ENCODE assay signal across 12 cellular contexts in genomic region chr2:132911726-132912724, GRCh38.
DNase-seq lines count a peak whose midpoint lies in the region; ATAC-seq and TF ChIP-seq lines count a peak whose summit lies in the region.
"Had no signal": no experiment of that assay in that cellular context is flagged by ENCODE, and none has a peak within 500 bp of the region (broad histone marks: within the 10 kb centered on the region; RNA-seq: fewer than 3 reads in every experiment).

No MANE protein-coding gene starts in this region.

- no peaks in the 10 kb centered on the region for H3K79me2 ChIP-seq in Karpas-422 (ENCODE audit: low read length)

- H3K27ac ChIP-seq in Karpas-422 (ENCODE audit: low read length) (no peak overlapping the region), endodermal cell (ENCODE audit: low read depth, low read length) (peak overlapping the region; percentile 54), mesodermal cell (ENCODE audit: low read depth, low read length, severe bottlenecking) (peak overlapping the region; percentile 36)
- H3K27ac ChIP-seq: heart right ventricle had no signal

- no peaks in the 10 kb centered on the region for H4K20me1 ChIP-seq in Karpas-422 (ENCODE audit: insufficient read depth, low read depth, low read length)

- ATAC-seq in HG03039 (IDR thresholded peaks at IDR 0.05; ENCODE audit: unreplicated experiment) = no peak
- ATAC-seq in GM18502 (IDR thresholded peaks at IDR 0.05; ENCODE audit: poor library complexity, unreplicated experiment) = no peak
- ATAC-seq: Panc1 had no signal

- 80 to 92% methylated on average over 5 to 8 of the region's 8 CpGs for WGBS in endodermal cell (ENCODE audit: insufficient coverage in 1 of 2, insufficient read length in 1 of 2), 2 experiments
- 65 to 72% methylated on average over 3 of the region's 8 CpGs for WGBS in mesodermal cell (ENCODE audit: insufficient coverage in 2 of 2), 2 experiments

- POLR2A ChIA-PET in activated CD4-positive, alpha-beta memory T cell treated with anti-CD3 and anti-CD28 coated beads, Interleukin-2, amount 10 ng/mL, durations not matched to agents 7 days and 5 days (lab: Charles Lee) = no interaction called here

- H3K27me3 Mint-ChIP-seq in endodermal cell (ENCODE audit: insufficient read depth) = no peaks in the 10 kb centered on the region
- H3K27me3 Mint-ChIP-seq in activated CD4-positive, alpha-beta memory T cell treated with anti-CD3 and anti-CD28 coated beads, Interleukin-2, amount 10 ng/mL, durations not matched to agents 7 days and 5 days = no peaks in the 10 kb centered on the region
- H3K27me3 Mint-ChIP-seq in activated T-cell treated with anti-CD3 and anti-CD28 coated beads, Interleukin-2, amount 50 U/mL, for 24 hours = no peaks in the 10 kb centered on the region
- H3K27me3 Mint-ChIP-seq: dendritic cell treated with granulocyte-macrophage colony-stimulating factor and Interleukin-4, amounts not matched to agents 40 ng/mL and 50 ng/mL, for 4 days had no signal

- H3K4me1 Mint-ChIP-seq in endodermal cell = no peaks in the 10 kb centered on the region
- no peaks in the 10 kb centered on the region for H3K4me1 Mint-ChIP-seq in activated CD4-positive, alpha-beta memory T cell treated with anti-CD3 and anti-CD28 coated beads, Interleukin-2, amount 10 ng/mL, durations not matched to agents 7 days and 5 days
- no peaks in the 10 kb centered on the region for H3K4me1 Mint-ChIP-seq in activated T-cell treated with anti-CD3 and anti-CD28 coated beads, Interleukin-2, amount 50 U/mL, for 24 hours (ENCODE audit: low read depth)

- no peak overlapping the region for H3K9ac ChIP-seq in Karpas-422 (ENCODE audit: low read length)
- H3K9ac ChIP-seq in endodermal cell (ENCODE audit: extremely low read depth, low read length, poor library complexity, severe bottlenecking) = no peak overlapping the region

- no peaks in the 10 kb centered on the region for H3K36me3 Mint-ChIP-seq in endodermal cell (ENCODE audit: low read depth)
- no peaks in the 10 kb centered on the region for H3K36me3 Mint-ChIP-seq in activated CD4-positive, alpha-beta memory T cell treated with anti-CD3 and anti-CD28 coated beads, Interleukin-2, amount 10 ng/mL, durations not matched to agents 7 days and 5 days (ENCODE audit: low read depth)
- no peaks in the 10 kb centered on the region for H3K36me3 Mint-ChIP-seq in activated T-cell treated with anti-CD3 and anti-CD28 coated beads, Interleukin-2, amount 50 U/mL, for 24 hours (ENCODE audit: low read depth)

- peak; percentile 74 for TF ChIP-seq CTCF in endodermal cell (conservative IDR thresholded peaks at IDR 0.05)

- peaks cover 2% of the 10 kb centered on the region; the same call in 1 of the 2 replicates for H3K27me3 ChIP-seq in Karpas-422 (ENCODE audit: low read length)
- no peaks in the 10 kb centered on the region for H3K27me3 ChIP-seq in endodermal cell (ENCODE audit: control insufficient read depth, insufficient read depth, low read length, poor library complexity, severe bottlenecking)
- H3K27me3 ChIP-seq: heart right ventricle had no signal

- CTCF ChIA-PET in activated CD4-positive, alpha-beta memory T cell treated with anti-CD3 and anti-CD28 coated beads, Interleukin-2, amount 10 ng/mL, durations not matched to agents 7 days and 5 days (lab: Charles Lee) = no interaction called here

- H3K4me3 Mint-ChIP-seq in endodermal cell = no peak overlapping the region
- H3K4me3 Mint-ChIP-seq in activated CD4-positive, alpha-beta memory T cell treated with anti-CD3 and anti-CD28 coated beads, Interleukin-2, amount 10 ng/mL, durations not matched to agents 7 days and 5 days = no peak overlapping the region
- no peak overlapping the region for H3K4me3 Mint-ChIP-seq in activated T-cell treated with anti-CD3 and anti-CD28 coated beads, Interleukin-2, amount 50 U/mL, for 24 hours
- H3K4me3 Mint-ChIP-seq: dendritic cell treated with granulocyte-macrophage colony-stimulating factor and Interleukin-4, amounts not matched to agents 40 ng/mL and 50 ng/mL, for 4 days had no signal

- no peak overlapping the region for H3K27ac Mint-ChIP-seq in endodermal cell
- no peak overlapping the region for H3K27ac Mint-ChIP-seq in activated CD4-positive, alpha-beta memory T cell treated with anti-CD3 and anti-CD28 coated beads, Interleukin-2, amount 10 ng/mL, durations not matched to agents 7 days and 5 days
- no peak overlapping the region for H3K27ac Mint-ChIP-seq in activated T-cell treated with anti-CD3 and anti-CD28 coated beads, Interleukin-2, amount 50 U/mL, for 24 hours
- H3K27ac Mint-ChIP-seq: dendritic cell treated with granulocyte-macrophage colony-stimulating factor and Interleukin-4, amounts not matched to agents 40 ng/mL and 50 ng/mL, for 4 days had no signal

- H2AFZ ChIP-seq in Karpas-422 (ENCODE audit: low read length) = no peak overlapping the region

- no peaks in the 10 kb centered on the region for H3K9me2 ChIP-seq in Karpas-422 (replicated peaks; ENCODE audit: insufficient read depth, low read length)

- DNase-seq in Ammon's horn (ENCODE audit: low spot score) (peak; percentile 22), Karpas-422 (peak; percentile 51), endodermal cell (peak; percentile 74)
- no peak for DNase-seq in activated CD4-positive, alpha-beta memory T cell treated with anti-CD3 and anti-CD28 coated beads, Interleukin-2, amount 10 ng/mL, durations not matched to agents 7 days and 5 days
- no peak for DNase-seq in activated T-cell treated with anti-CD3 and anti-CD28 coated beads, Interleukin-2, amount 50 U/mL, for 24 hours
- DNase-seq: NCI-H2171 had no signal

- no peak overlapping the region for H3K4me3 ChIP-seq in Karpas-422 (ENCODE audit: low read length)
- no peak overlapping the region for H3K4me3 ChIP-seq in endodermal cell (ENCODE audit: low read length)
- H3K4me3 ChIP-seq in mesodermal cell (ENCODE audit: extremely low read depth, insufficient read depth, low read length, poor library complexity, severe bottlenecking) = no peak overlapping the region
- H3K4me3 ChIP-seq: heart right ventricle had no signal

- no peaks in the 10 kb centered on the region for H3K9me3 Mint-ChIP-seq in endodermal cell
- H3K9me3 Mint-ChIP-seq in activated CD4-positive, alpha-beta memory T cell treated with anti-CD3 and anti-CD28 coated beads, Interleukin-2, amount 10 ng/mL, durations not matched to agents 7 days and 5 days = peaks cover 8% of the 10 kb centered on the region
- H3K9me3 Mint-ChIP-seq in activated T-cell treated with anti-CD3 and anti-CD28 coated beads, Interleukin-2, amount 50 U/mL, for 24 hours = peaks cover 7% of the 10 kb centered on the region
- H3K9me3 Mint-ChIP-seq: dendritic cell treated with granulocyte-macrophage colony-stimulating factor and Interleukin-4, amounts not matched to agents 40 ng/mL and 50 ng/mL, for 4 days had no signal

- H3K4me2 ChIP-seq in Karpas-422 (ENCODE audit: low read depth, low read length, poor library complexity, severe bottlenecking) = no peak overlapping the region

- H3K9me3 ChIP-seq in Karpas-422 (ENCODE audit: low read length) (no peaks in the 10 kb centered on the region), endodermal cell (ENCODE audit: control insufficient read depth, low read length) (no peaks in the 10 kb centered on the region), mesodermal cell (ENCODE audit: control insufficient read depth, low read length) (no peaks in the 10 kb centered on the region)

- no peaks in the 10 kb centered on the region for H3K4me1 ChIP-seq in Karpas-422 (ENCODE audit: low read length)
- H3K4me1 ChIP-seq in endodermal cell (ENCODE audit: control insufficient read depth, insufficient read depth, low read length) = no peaks in the 10 kb centered on the region
- H3K4me1 ChIP-seq in mesodermal cell (ENCODE audit: control insufficient read depth, insufficient read depth, low read length, poor library complexity, severe bottlenecking) = no peaks in the 10 kb centered on the region

- no peaks in the 10 kb centered on the region for H3K36me3 ChIP-seq in Karpas-422 (ENCODE audit: insufficient read depth, low read length)
- no peaks in the 10 kb centered on the region for H3K36me3 ChIP-seq in endodermal cell (ENCODE audit: control insufficient read depth, insufficient read depth, low read length)
- H3K36me3 ChIP-seq in mesodermal cell (ENCODE audit: control insufficient read depth, insufficient read depth, low read length) = no peaks in the 10 kb centered on the region
- H3K36me3 ChIP-seq: heart right ventricle had no signal

Comparison
In these comparisons a context has a peak if more than half of its experiments do, and no peak if none do; other contexts are left out.
1. DNase-seq: peak in Ammon's horn (single experiment), Karpas-422 (single experiment) and endodermal cell (single experiment); none in activated CD4-positive, alpha-beta memory T cell treated with anti-CD3 and anti-CD28 coated beads, Interleukin-2, amount 10 ng/mL, durations not matched to agents 7 days and 5 days (single experiment) and activated T-cell treated with anti-CD3 and anti-CD28 coated beads, Interleukin-2, amount 50 U/mL, for 24 hours (single experiment).